ENCODE assay signal across 8 cellular contexts in genomic region chr1:119648620-119649004, GRCh38. TPM values are rescaled to one million over a fixed set of nuclear protein-coding genes. Genes with fewer than 3 reads are reported as not detected.
DNase-seq lines count a peak whose midpoint lies in the region; ATAC-seq and TF ChIP-seq lines count a peak whose summit lies in the region.

No MANE protein-coding gene starts in this region.

- H3K27me3 ChIP-seq in ascending aorta = no peaks in the 10 kb centered on the region
- peaks cover 0 to 40% of the 10 kb centered on the region in 2 donors for H3K27me3 ChIP-seq in left lung
- no peaks in the 10 kb centered on the region for H3K27me3 ChIP-seq in testis

- H3K4me1 ChIP-seq in ascending aorta = peaks cover 0 to 4% of the 10 kb centered on the region in 2 donors
- H3K4me1 ChIP-seq in left lung = peaks cover 0 to 25% of the 10 kb centered on the region in 2 donors
- peaks cover 18% of the 10 kb centered on the region for H3K4me1 ChIP-seq in testis

- peaks cover 90% of the 10 kb centered on the region for H3K27me3 Mint-ChIP-seq in activated CD8-positive, alpha-beta memory T cell treated with anti-CD3 and anti-CD28 coated beads, Interleukin-2, amount 10 ng/mL, durations not matched to agents 7 days and 5 days

- H3K4me1 Mint-ChIP-seq in activated CD8-positive, alpha-beta memory T cell treated with anti-CD3 and anti-CD28 coated beads, Interleukin-2, amount 10 ng/mL, durations not matched to agents 7 days and 5 days = peaks cover 13% of the 10 kb centered on the region

- H3K4me3 Mint-ChIP-seq in activated CD8-positive, alpha-beta memory T cell treated with anti-CD3 and anti-CD28 coated beads, Interleukin-2, amount 10 ng/mL, durations not matched to agents 7 days and 5 days = peak overlapping the region; percentile 65

- H3K27ac ChIP-seq in ascending aorta = peak overlapping the region; percentile 87 to 95
- peak overlapping the region; percentile 89 to 91 for H3K27ac ChIP-seq in left lung
- peak overlapping the region; percentile 86 to 90 for H3K27ac ChIP-seq in testis

- H3K4me3 ChIP-seq in ascending aorta (peak overlapping the region; percentile 90 to 96), left lung (peak overlapping the region; percentile 63 to 77), testis (peak overlapping the region; percentile 82 to 86)

- H3K9me3 ChIP-seq in ascending aorta (no peaks in the 10 kb centered on the region), left lung (no peaks in the 10 kb centered on the region), testis (no peaks in the 10 kb centered on the region)

- CTCF ChIA-PET in activated CD8-positive, alpha-beta memory T cell treated with anti-CD3 and anti-CD28 coated beads, Interleukin-2, amount 10 ng/mL, durations not matched to agents 7 days and 5 days (lab: Charles Lee) = interaction anchor here (1.2 kb wide), 1 partner anchor 37 kb away, joined by 3 read pairs; no protein-coding TSS in a partner anchor

- no peak for TF ChIP-seq POLR2A in testis (IDR thresholded peaks at IDR 0.05)

- H3K27ac Mint-ChIP-seq in activated CD8-positive, alpha-beta memory T cell treated with anti-CD3 and anti-CD28 coated beads, Interleukin-2, amount 10 ng/mL, durations not matched to agents 7 days and 5 days = no peak overlapping the region

- TF ChIP-seq CTCF in ascending aorta (IDR thresholded peaks at IDR 0.05) (no peak), left lung (IDR thresholded peaks at IDR 0.05) (no peak), testis (IDR thresholded peaks at IDR 0.05) (no peak)

- H3K9me3 Mint-ChIP-seq in activated CD8-positive, alpha-beta memory T cell treated with anti-CD3 and anti-CD28 coated beads, Interleukin-2, amount 10 ng/mL, durations not matched to agents 7 days and 5 days (ENCODE audit: low read depth) = no peaks in the 10 kb centered on the region

- no peaks in the 10 kb centered on the region for H3K36me3 ChIP-seq in ascending aorta
- no peaks in the 10 kb centered on the region for H3K36me3 ChIP-seq in left lung
- no peaks in the 10 kb centered on the region for H3K36me3 ChIP-seq in testis (ENCODE audit: low read depth, missing control alignments)

- no peak for DNase-seq in activated CD8-positive, alpha-beta memory T cell treated with anti-CD3 and anti-CD28 coated beads, Interleukin-2, amount 10 ng/mL, durations not matched to agents 7 days and 5 days
- no peak for DNase-seq in activated CD8-positive, alpha-beta memory T cell treated with anti-CD3 and anti-CD28 coated beads for 24 hours
- DNase-seq in ascending aorta (ENCODE audit: low spot score in 2 of 2) (no peak), left lung (no peak), testis (no peak), glomerular visceral epithelial cell (ENCODE audit: extremely low spot score) (no peak), DMS53 (lab: John Stamatoyannopoulos, UW) (no peak)

- no peaks in the 10 kb centered on the region for H3K36me3 Mint-ChIP-seq in activated CD8-positive, alpha-beta memory T cell treated with anti-CD3 and anti-CD28 coated beads, Interleukin-2, amount 10 ng/mL, durations not matched to agents 7 days and 5 days

- intact Hi-C loops in ascending aorta (cut with DNase I) (loop anchor here (1.0 kb wide), 2 partner anchors 17 to 34 kb away; no protein-coding TSS in a partner anchor), left lung (cut with DNase I) (no loop called here), testis (cut with DNase I; ENCODE audit: low total_unique reads) (no loop called here)

- ATAC-seq in activated CD8-positive, alpha-beta memory T cell treated with anti-CD3 and anti-CD28 coated beads, Interleukin-2, amount 10 ng/mL, durations not matched to agents 7 days and 5 days = no peak
- no peak for ATAC-seq in left lung
- no peak for ATAC-seq in GM18868 (IDR thresholded peaks at IDR 0.05; ENCODE audit: unreplicated experiment)

- 6 to 10% methylated on average over 10 of the region's 10 CpGs for WGBS in testis, 2 donors

RNA-seq across cellular contexts. Expression of gene ZNF697, which starts 0.5 kb away (rescaled TPM):
- total RNA-seq in activated CD8-positive, alpha-beta memory T cell treated with anti-CD3 and anti-CD28 coated beads, Interleukin-2, amount 10 ng/mL, durations not matched to agents 7 days and 5 days = under 1 TPM; 0.06 to 0.47 TPM
- total RNA-seq in ascending aorta (0.11 TPM), left lung (1 to 10 TPM; 8.0 to 8.1 TPM), testis (10 to 100 TPM; 14.8 to 22.5 TPM)
- 9.1 TPM for polyA plus RNA-seq in testis (ENCODE audit: insufficient read depth, low read depth, low replicate concordance)
